Comparison of ENCODE assay signal across 8 cellular contexts in genomic region chr2:43542285-43542933, GRCh38. TPM values are rescaled to one million over a fixed set of nuclear protein-coding genes. Genes with fewer than 3 reads are reported as not detected.
DNase-seq lines count a peak whose midpoint lies in the region; ATAC-seq, FAIRE-seq and TF ChIP-seq lines count a peak whose summit lies in the region.

No MANE protein-coding gene starts in this region.

- H3K4me3 Mint-ChIP-seq in neural crest cell = no peak overlapping the region

- H3K27me3 Mint-ChIP-seq in neural crest cell (ENCODE audit: low read depth) = no peaks in the 10 kb centered on the region

- no peak for TF ChIP-seq POLR2A in H54 (IDR thresholded peaks at IDR 0.05; ENCODE audit: low read depth, low read length)

- ATAC-seq in Panc1 = peak; percentile 78; the same call in 1 of the 2 replicates
- no peak for ATAC-seq in GM18907 (IDR thresholded peaks at IDR 0.05; ENCODE audit: unreplicated experiment)
- no peak for ATAC-seq in GM19463 (IDR thresholded peaks at IDR 0.05; ENCODE audit: unreplicated experiment)
- no peak for ATAC-seq in GM21825 (IDR thresholded peaks at IDR 0.05; ENCODE audit: unreplicated experiment)

- TF ChIP-seq CTCF in BE2C (IDR thresholded peaks at IDR 0.05; ENCODE audit: low read depth, low read length) (peak; percentile 40), Panc1 (IDR thresholded peaks at IDR 0.05) (peak; percentile 58; the same call in 1 of the 2 replicates), epithelial cell of esophagus (IDR thresholded peaks at IDR 0.05; ENCODE audit: insufficient read depth, low read depth, low read length, missing control alignments) (peak; percentile 41), neural crest cell (conservative IDR thresholded peaks at IDR 0.05) (peak; percentile 79)

- H3K4me1 Mint-ChIP-seq in neural crest cell = peaks cover 10% of the 10 kb centered on the region

- H3K27ac ChIP-seq in Panc1 (ENCODE audit: low read length) = no peak overlapping the region

- H3K4me1 ChIP-seq in BE2C (no peaks in the 10 kb centered on the region), Panc1 (ENCODE audit: control insufficient read depth, insufficient read depth, low read length) (no peaks in the 10 kb centered on the region)

- FAIRE-seq in H54 (lab: Jason Lieb, UNC) = peak; percentile 80

- H3K27ac Mint-ChIP-seq in neural crest cell (ENCODE audit: unreplicated experiment) = no peak overlapping the region

- in situ Hi-C loops in Panc1 (cut with HindIII; ENCODE audit: low pct_unique_long_range_greater_than_20kb, low sequenced_read_pairs) = no loop called here

- H3K4me3 ChIP-seq in BE2C (ENCODE audit: low read depth, low read length) (no peak overlapping the region), Panc1 (ENCODE audit: low read depth in 2 of 2, low read length in 2 of 2) (no peak overlapping the region), epithelial cell of esophagus (ENCODE audit: low read length) (no peak overlapping the region)

- intact Hi-C loops in Panc1 (cut with micrococcal nuclease; ENCODE audit: unreplicated experiment) = loop anchor here (5.0 kb wide), 1 partner anchor 595 kb away; no protein-coding TSS in a partner anchor

- BruUV-seq in Panc1 (replicated peaks; lab: Mats Ljungman, UMichigan) = no TSS peak

- POLR2A ChIA-PET in Panc1 (lab: Charles Lee) = no interaction called here

- H3K36me3 Mint-ChIP-seq in neural crest cell (ENCODE audit: low read depth) = peaks cover 8% of the 10 kb centered on the region

- no peaks in the 10 kb centered on the region for H3K27me3 ChIP-seq in BE2C
- H3K27me3 ChIP-seq in Panc1 (ENCODE audit: control insufficient read depth, insufficient read depth, low read length) = no peaks in the 10 kb centered on the region

- DNase-seq in BE2C = no peak
- DNase-seq in H54 (ENCODE audit: insufficient read length, low spot score) = no peak
- DNase-seq in Panc1 (ENCODE audit: low read depth, low spot score) = peak; percentile 36
- DNase-seq in epithelial cell of esophagus (ENCODE audit: low read depth) = peak; percentile 64
- no peak for DNase-seq in neural crest cell (ENCODE audit: low read depth, low spot score)

- H3K9me3 Mint-ChIP-seq in neural crest cell = no peaks in the 10 kb centered on the region

- peaks cover 9% of the 10 kb centered on the region for H3K36me3 ChIP-seq in BE2C
- H3K36me3 ChIP-seq in Panc1 (ENCODE audit: control insufficient read depth, insufficient read depth, low read length) = peaks cover 6% of the 10 kb centered on the region; the same call in 1 of the 2 replicates

- H3K9me3 ChIP-seq in BE2C = no peaks in the 10 kb centered on the region
- H3K9me3 ChIP-seq in Panc1 (ENCODE audit: control insufficient read depth, insufficient read depth, low read depth, low read length) = no peaks in the 10 kb centered on the region

- CTCF ChIA-PET in Panc1 (lab: Charles Lee) = no interaction called here

RNA-seq across cellular contexts. Expression of gene THADA, which starts 53.4 kb away (rescaled TPM):
- polyA plus RNA-seq in BE2C (2012; ENCODE audit: insufficient read depth, insufficient read length, low read depth) = 22.5 TPM
- 37.2 TPM for total RNA-seq in Panc1 (2021; ENCODE audit: unreplicated experiment)
- 15.1 TPM for polyA plus RNA-seq in Panc1 (2012; ENCODE audit: insufficient read length)
- 33.7 and 33.8 TPM in 2 replicates for total RNA-seq in neural crest cell

Comparison
In these comparisons a context has a peak if more than half of its experiments do, and no peak if none do; other contexts are left out.
1. DNase-seq: peak in Panc1 (single experiment) and epithelial cell of esophagus (single experiment); none in BE2C (single experiment), H54 (single experiment) and neural crest cell (single experiment).
2. Peak in every context shown above with its lines, with median percentiles within 50 percentile points of each other: CTCF ChIP-seq.